Comparison of ENCODE assay signal across 18 cellular contexts in genomic region chr1:164662462-164662861, GRCh38.
"Had no signal": no experiment of that assay in that cellular context is flagged by ENCODE, and none has a peak within 500 bp of the region (broad histone marks: within the 10 kb centered on the region; RNA-seq: fewer than 3 reads in every experiment).

No MANE protein-coding gene starts in this region.

- H3K36me3 Mint-ChIP-seq: activated naive CD4-positive, alpha-beta T cell treated with anti-CD3 and anti-CD28 coated beads, Interleukin-2, amount 50 U/mL, for 24 hours; stimulated activated effector memory CD8-positive, alpha-beta T cell treated with anti-CD3 and anti-CD28 coated beads, Interleukin-12 subunit alpha, Interleukin-12 subunit beta, amount 100 ng/mL, for 72 hours had no signal

- H3K27me3 Mint-ChIP-seq: activated B cell treated with CpG ODN at 0.5 μM for 24 hours; activated CD4-positive, alpha-beta T cell treated with anti-CD3 and anti-CD28 coated beads, Interleukin-2, amount 10 ng/mL, durations not matched to agents 24 days and 14 days; activated naive CD4-positive, alpha-beta T cell treated with anti-CD3 and anti-CD28 coated beads, Interleukin-2, amount 50 U/mL, for 24 hours had no signal

- H3K4me3 ChIP-seq: dorsolateral prefrontal cortex, esophagus squamous epithelium, heart right ventricle, right lobe of liver, tibial nerve had no signal

- H3K27ac ChIP-seq: dorsolateral prefrontal cortex, heart right ventricle, right lobe of liver, tibial nerve had no signal

- ATAC-seq: heart right ventricle; left ventricle myocardium superior; right lobe of liver; SK-N-SH treated with all-trans-retinoic acid at 6 μM for 48 hours; stimulated activated effector memory CD8-positive, alpha-beta T cell treated with anti-CD3 and anti-CD28 coated beads, Interleukin-12 subunit alpha, Interleukin-12 subunit beta, amount 100 ng/mL, for 72 hours had no signal

- H3K4me1 Mint-ChIP-seq: activated naive CD4-positive, alpha-beta T cell treated with anti-CD3 and anti-CD28 coated beads, Interleukin-2, amount 50 U/mL, for 24 hours had no signal

- H3K27me3 ChIP-seq: dorsolateral prefrontal cortex, esophagus squamous epithelium, heart right ventricle, right lobe of liver, tibial nerve had no signal

- H3K4me1 ChIP-seq: right lobe of liver had no signal

- H3K9me3 Mint-ChIP-seq: activated B cell treated with CpG ODN at 0.5 μM for 24 hours; activated CD4-positive, alpha-beta T cell treated with anti-CD3 and anti-CD28 coated beads, Interleukin-2, amount 10 ng/mL, durations not matched to agents 24 days and 14 days; activated naive CD4-positive, alpha-beta T cell treated with anti-CD3 and anti-CD28 coated beads, Interleukin-2, amount 50 U/mL, for 24 hours had no signal

- H3K9me3 ChIP-seq: esophagus squamous epithelium, heart right ventricle, right lobe of liver, tibial nerve had no signal

- DNase-seq: activated B cell treated with CpG ODN at 0.5 μM for 24 hours; activated CD4-positive, alpha-beta T cell treated with anti-CD3 and anti-CD28 coated beads, Interleukin-2, amount 10 ng/mL, durations not matched to agents 24 days and 14 days; activated T-cell treated with anti-CD3 and anti-CD28 coated beads for 4 hours; amygdala; cerebellar nuclear complex; dorsolateral prefrontal cortex; esophagus squamous epithelium; foreskin melanocyte; heart right ventricle; kidney; left ventricle myocardium superior; mesenchymal stem cell; right lobe of liver had no signal

- H3K36me3 ChIP-seq: esophagus squamous epithelium, heart right ventricle, right lobe of liver, tibial nerve had no signal

- H3K4me3 Mint-ChIP-seq: activated B cell treated with CpG ODN at 0.5 μM for 24 hours; activated CD4-positive, alpha-beta T cell treated with anti-CD3 and anti-CD28 coated beads, Interleukin-2, amount 10 ng/mL, durations not matched to agents 24 days and 14 days; activated naive CD4-positive, alpha-beta T cell treated with anti-CD3 and anti-CD28 coated beads, Interleukin-2, amount 50 U/mL, for 24 hours; stimulated activated effector memory CD8-positive, alpha-beta T cell treated with anti-CD3 and anti-CD28 coated beads, Interleukin-12 subunit alpha, Interleukin-12 subunit beta, amount 100 ng/mL, for 72 hours had no signal

- H3K27ac Mint-ChIP-seq: activated B cell treated with CpG ODN at 0.5 μM for 24 hours; activated CD4-positive, alpha-beta T cell treated with anti-CD3 and anti-CD28 coated beads, Interleukin-2, amount 10 ng/mL, durations not matched to agents 24 days and 14 days; activated naive CD4-positive, alpha-beta T cell treated with anti-CD3 and anti-CD28 coated beads, Interleukin-2, amount 50 U/mL, for 24 hours; activated T-helper 2 cell treated with anti-CD3 and anti-CD28 coated beads, Interferon-gamma antibody, Interleukin-2, Interleukin-4, amounts not matched to agents 10 μg/mL and 5 μg/mL and 100 μg/mL, durations not matched to agents 14 hours and 24 hours and 36 hours; stimulated activated effector memory CD8-positive, alpha-beta T cell treated with anti-CD3 and anti-CD28 coated beads, Interleukin-12 subunit alpha, Interleukin-12 subunit beta, amount 100 ng/mL, for 72 hours had no signal
